Comparison of ENCODE assay signal across 9 cellular contexts in genomic region chr1:223621312-223621734, GRCh38. TPM values are rescaled to one million over a fixed set of nuclear protein-coding genes. Genes with fewer than 3 reads are reported as not detected.
A peak's percentile ranks its signal among the peaks of the same experiment; 100 is the strongest.
DNase-seq lines count a peak whose midpoint lies in the region; ATAC-seq and TF ChIP-seq lines count a peak whose summit lies in the region.
"Had no signal": no experiment of that assay in that cellular context is flagged by ENCODE, and none has a peak within 500 bp of the region (broad histone marks: within the 10 kb centered on the region; RNA-seq: fewer than 3 reads in every experiment).

No MANE protein-coding gene starts in this region.

- no peaks in the 10 kb centered on the region for H3K27me3 Mint-ChIP-seq in progenitor cell of endocrine pancreas
- H3K27me3 Mint-ChIP-seq: brain had no signal

- ATAC-seq in GM19023 (IDR thresholded peaks at IDR 0.05; ENCODE audit: unreplicated experiment) (peak; percentile 89), HG02571 (IDR thresholded peaks at IDR 0.05; ENCODE audit: unreplicated experiment) (peak; percentile 78), HG03565 (IDR thresholded peaks at IDR 0.05; ENCODE audit: unreplicated experiment) (peak; percentile 90)

- TF ChIP-seq CTCF in progenitor cell of endocrine pancreas (IDR thresholded peaks at IDR 0.05; ENCODE audit: unreplicated experiment), result no peak

- H3K36me3 Mint-ChIP-seq in progenitor cell of endocrine pancreas (ENCODE audit: insufficient read depth), result no peaks in the 10 kb centered on the region
- H3K36me3 Mint-ChIP-seq: brain had no signal

- DNase-seq in progenitor cell of endocrine pancreas (ENCODE audit: low spot score, unreplicated experiment), result no peak
- no peak for DNase-seq in NCI-H1092 treated with DMSO at 0.1 percent for 48 hours (lab: John Stamatoyannopoulos, UW)
- no peak for DNase-seq in COLO829 (ENCODE audit: low spot score)
- DNase-seq in NCI-H2081 treated with DMSO at 0.1 percent for 48 hours (lab: John Stamatoyannopoulos, UW), result no peak
- DNase-seq: stimulated activated CD4-positive, alpha-beta T cell treated with anti-CD3 and anti-CD28 coated beads, Interleukin-1b, Interleukin-23, amount 100 ng/mL, for 48 hours had no signal

- peak overlapping the region; percentile 94 for H3K27ac Mint-ChIP-seq in progenitor cell of endocrine pancreas

- no peaks in the 10 kb centered on the region for H3K9me3 Mint-ChIP-seq in progenitor cell of endocrine pancreas (ENCODE audit: low read depth)
- H3K9me3 Mint-ChIP-seq: brain had no signal

- peaks cover 37% of the 10 kb centered on the region for H3K4me1 Mint-ChIP-seq in progenitor cell of endocrine pancreas (ENCODE audit: low read depth)

- no peak overlapping the region for H3K4me3 Mint-ChIP-seq in progenitor cell of endocrine pancreas (ENCODE audit: low read depth)

RNA-seq across cellular contexts. Expression of gene CAPN8, which starts 44.2 kb away (rescaled TPM):
- total RNA-seq in progenitor cell of endocrine pancreas, result 1.3 and 2.2 TPM in 2 replicates
